1 cellular context compared by ENCODE assay signal in genomic region chr17:17237026-17237799, GRCh38.
TF ChIP-seq lines count a peak whose summit lies in the region.

Gene FLCN, minus strand, starts transcription at chr17:17237168. Its CDS starts 9,031 bp downstream, at chr17:17228137.

TF ChIP-seq in HCT116, 20 proteins besides CTCF, POLR2A, EP300 and RAD21 (continued from another document):
- no peak for TF ChIP-seq ZBTB33 (IDR thresholded peaks at IDR 0.05; ENCODE audit: extremely low read depth, insufficient replicate concordance, low read length)
- no peak for TF ChIP-seq EZH2phosphoT487 (IDR thresholded peaks at IDR 0.05; ENCODE audit: borderline replicate concordance)
- TF ChIP-seq EZH2 (IDR thresholded peaks at IDR 0.05), result no peak
- TF ChIP-seq SP1 (IDR thresholded peaks at IDR 0.05; ENCODE audit: low read depth), result peak; percentile 89
- TF ChIP-seq ZFX (IDR thresholded peaks at IDR 0.05), result no peak
- no peak for TF ChIP-seq CEBPB (IDR thresholded peaks at IDR 0.05; ENCODE audit: low read depth)
- no peak for TF ChIP-seq ELF1 (IDR thresholded peaks at IDR 0.05; ENCODE audit: borderline replicate concordance, low read depth)
- TF ChIP-seq JUND (IDR thresholded peaks at IDR 0.05), result peak; percentile 93
- TF ChIP-seq POLR2AphosphoS5 (IDR thresholded peaks at IDR 0.05; ENCODE audit: low read depth, low read length), result peak; percentile 88
- TF ChIP-seq FOSL1 (IDR thresholded peaks at IDR 0.05; ENCODE audit: low read depth), result no peak
- TF ChIP-seq MAX (IDR thresholded peaks at IDR 0.05), result peak; percentile 66
- TF ChIP-seq EGR1 (IDR thresholded peaks at IDR 0.05; ENCODE audit: low read depth), result peak; percentile 33; the same call in 1 of the 2 replicates
- no peak for TF ChIP-seq ZNF274 (IDR thresholded peaks at IDR 0.05; ENCODE audit: low read depth, low read length)
- peak; percentile 52 for TF ChIP-seq TCF7L2 (IDR thresholded peaks at IDR 0.05; ENCODE audit: borderline replicate concordance, extremely low read depth, insufficient read depth, insufficient read length)
- TF ChIP-seq ATF3 (IDR thresholded peaks at IDR 0.05), result no peak
- no peak for TF ChIP-seq YY1 (IDR thresholded peaks at IDR 0.05; ENCODE audit: extremely low read depth, insufficient replicate concordance, low read depth, low read length)
